Comparison of ENCODE assay signal across 13 cellular contexts in genomic region chr20:44549123-44549522, GRCh38. TPM values are rescaled to one million over a fixed set of nuclear protein-coding genes. Genes with fewer than 3 reads are reported as not detected.
A peak's percentile ranks its signal among the peaks of the same experiment; 100 is the strongest.
DNase-seq lines count a peak whose midpoint lies in the region; ATAC-seq and TF ChIP-seq lines count a peak whose summit lies in the region.
"Had no signal": no experiment of that assay in that cellular context is flagged by ENCODE, and none has a peak within 500 bp of the region (broad histone marks: within the 10 kb centered on the region; RNA-seq: fewer than 3 reads in every experiment).

No MANE protein-coding gene starts in this region.

- ATAC-seq in gastrocnemius medialis (no peak), HG02759 (IDR thresholded peaks at IDR 0.05; ENCODE audit: unreplicated experiment) (no peak)

- in situ Hi-C loops in gastrocnemius medialis (cut with MboI; ENCODE audit: low sequenced_read_pairs in 4 of 4) = loop anchor here (25.0 kb wide), 2 partner anchors 162 to 188 kb away; partner anchors contain the start of gene KCNK15 (in 1 of the 4)

- TF ChIP-seq CTCF in hepatocyte (IDR thresholded peaks at IDR 0.05; ENCODE audit: poor library complexity) (no peak), gastrocnemius medialis (IDR thresholded peaks at IDR 0.05 in 4 of 5, conservative IDR thresholded peaks at IDR 0.05 in 1 of 5) (no peak)

- H3K27me3 ChIP-seq in ACC112 (ENCODE audit: insufficient read depth, low read length) = no peaks in the 10 kb centered on the region
- H3K27me3 ChIP-seq in hepatocyte = no peaks in the 10 kb centered on the region
- H3K27me3 ChIP-seq in gastrocnemius medialis = no peaks in the 10 kb centered on the region

- intact Hi-C loops in gastrocnemius medialis (cut with DNase I; ENCODE audit: low total_unique reads) = no loop called here

- H3K79me2 ChIP-seq in ACC112 (ENCODE audit: control insufficient read depth, insufficient read depth, low read length, unreplicated experiment) = no peaks in the 10 kb centered on the region
- peaks cover 27% of the 10 kb centered on the region for H3K79me2 ChIP-seq in hepatocyte

- no peak for TF ChIP-seq POLR2A in gastrocnemius medialis (IDR thresholded peaks at IDR 0.05)

- H4K20me1 ChIP-seq in hepatocyte (ENCODE audit: insufficient read depth, poor library complexity, severe bottlenecking) = no peaks in the 10 kb centered on the region

- H3K4me1 ChIP-seq in ACC112 (ENCODE audit: control insufficient read depth, insufficient read depth, low read length, unreplicated experiment) (peaks cover 36% of the 10 kb centered on the region), hepatocyte (ENCODE audit: insufficient read depth) (peaks cover 34% of the 10 kb centered on the region), gastrocnemius medialis (peaks cover 23 to 25% of the 10 kb centered on the region in 2 donors)

- peak; percentile 60 for DNase-seq in amniotic epithelial cell (ENCODE audit: low read depth)
- DNase-seq in hepatocyte (ENCODE audit: low spot score) = no peak
- no peak for DNase-seq in gastrocnemius medialis
- no peak for DNase-seq in GDM1 (lab: John Stamatoyannopoulos, UW)
- DNase-seq in EL = no peak
- DNase-seq in HK-2 (ENCODE audit: unreplicated experiment) = no peak
- DNase-seq: activated CD4-positive, alpha-beta T cell treated with anti-CD3 and anti-CD28 coated beads, Interleukin-2, amount 50 U/mL, for 1 hour; activated naive CD4-positive, alpha-beta T cell treated with anti-CD3 and anti-CD28 coated beads, Interleukin-2, amount 10 ng/mL, durations not matched to agents 7 days and 5 days; endodermal cell; mammary epithelial cell; NCI-H2081 had no signal

- no peaks in the 10 kb centered on the region for H3K36me3 ChIP-seq in ACC112 (ENCODE audit: insufficient read depth, low read length)
- no peaks in the 10 kb centered on the region for H3K36me3 ChIP-seq in hepatocyte (replicated peaks; ENCODE audit: insufficient read depth, low read depth)
- H3K36me3 ChIP-seq in gastrocnemius medialis = no peaks in the 10 kb centered on the region

- peak overlapping the region; percentile 40 for H3K27ac ChIP-seq in ACC112 (ENCODE audit: low read depth, low read length)
- H3K27ac ChIP-seq in hepatocyte = peak overlapping the region; percentile 29
- peak overlapping the region in 3 of 4 donors; percentile 8 to 26 (median 15) for H3K27ac ChIP-seq in gastrocnemius medialis

- H3K9me3 ChIP-seq in hepatocyte (ENCODE audit: low read depth) (no peaks in the 10 kb centered on the region), gastrocnemius medialis (no peaks in the 10 kb centered on the region)

- H2AFZ ChIP-seq in ACC112 (ENCODE audit: low read length, unreplicated experiment) (peak overlapping the region; percentile 79), hepatocyte (no peak overlapping the region)

- 32% methylated on average over 4 of the region's 4 CpGs for WGBS in hepatocyte (ENCODE audit: low lambda C conversion rate, missing lambda C conversion rate)

- peak overlapping the region; percentile 46 for H3K4me2 ChIP-seq in hepatocyte

- no peaks in the 10 kb centered on the region for H3K9me2 ChIP-seq in hepatocyte (replicated peaks; ENCODE audit: insufficient read depth)

- H3K4me3 ChIP-seq in ACC112 (ENCODE audit: low read depth, low read length) (peak overlapping the region; percentile 58), hepatocyte (no peak overlapping the region), gastrocnemius medialis (no peak overlapping the region)

RNA-seq across cellular contexts. Expression of gene SERINC3, which starts 27.3 kb away (rescaled TPM):
- total RNA-seq in hepatocyte (80.0 and 96.9 TPM in 2 replicates), gastrocnemius medialis (100 to 1,000 TPM in 3 of 4 donors, 10 to 100 TPM in 1; 93.3 to 174 (median 139) TPM)
- 119 and 128 TPM in 2 replicates for polyA plus RNA-seq in hepatocyte

RNA-seq across cellular contexts. Expression of gene PKIG, which starts 33.3 kb away (rescaled TPM):
- total RNA-seq in hepatocyte (51.9 and 60.5 TPM in 2 replicates), gastrocnemius medialis (100 to 1,000 TPM in 2 of 4 donors, 10 to 100 TPM in 2; 72.9 to 153 (median 100) TPM)
- 46.8 and 47.6 TPM in 2 replicates for polyA plus RNA-seq in hepatocyte
